Comparison of ENCODE assay signal across 23 cellular contexts in the genomic region with DNA sequence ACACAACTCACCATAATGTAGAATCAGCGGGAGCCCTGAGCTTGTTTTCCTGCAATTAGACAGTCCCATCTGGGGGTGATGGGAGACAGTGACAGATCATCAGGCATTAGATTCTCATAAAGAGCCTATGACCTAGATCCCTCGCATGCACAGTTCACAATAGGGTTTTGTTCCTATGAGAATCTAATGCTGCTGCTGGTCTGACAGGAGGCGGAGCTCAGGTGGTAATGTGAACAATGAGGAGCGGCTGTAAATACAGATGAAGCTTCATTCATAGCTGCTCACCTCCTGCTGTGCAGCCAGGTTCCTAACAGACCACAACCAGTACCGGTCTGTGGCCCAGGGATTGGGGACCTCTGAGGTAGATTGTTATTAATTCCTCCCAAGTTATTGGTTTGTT.
"Had no signal": no experiment of that assay in that cellular context is flagged by ENCODE, and none has a peak within 500 bp of the region (broad histone marks: within the 10 kb centered on the region; RNA-seq: fewer than 3 reads in every experiment).

No MANE protein-coding gene starts in this region.

- H3K36me3 Mint-ChIP-seq: IgD-negative memory B cell had no signal

- H3K9me3 Mint-ChIP-seq: IgD-negative memory B cell had no signal

- H3K4me3 ChIP-seq: K562 had no signal

- H3K9me3 ChIP-seq: SK-N-SH had no signal

- FAIRE-seq: K562 had no signal

- H3K9ac ChIP-seq: KMS-11, SK-N-SH had no signal

- H3K4me2 ChIP-seq: KMS-11, SK-N-SH had no signal

- H3K27ac Mint-ChIP-seq: IgD-negative memory B cell had no signal

- H3K27ac ChIP-seq: RWPE1 had no signal

- ATAC-seq: K562, Panc1, PC-3 had no signal

- DNase-seq: Kasumi-1; MM.1S; NCI-H1092 treated with DMSO at 0.1 percent for 48 hours; NCI-H1436; NCI-H187; NCI-H2029; NCI-H2081 treated with DMSO at 0.1 percent for 48 hours; NCI-H2171; NCI-H345; NCI-H446 treated with DMSO at 0.1 percent for 48 hours; NCI-H510A treated with DMSO at 0.1 percent for 48 hours; NCI-H526; NCI-H774; NK-92 treated with Interleukin-12 subunit alpha and Interleukin-12 subunit beta, amount 100 ng/mL, for 24 hours; PC-3; SHP77; SK-N-SH; SW 1271 had no signal
